16 cellular contexts compared by ENCODE assay signal in the genomic region with DNA sequence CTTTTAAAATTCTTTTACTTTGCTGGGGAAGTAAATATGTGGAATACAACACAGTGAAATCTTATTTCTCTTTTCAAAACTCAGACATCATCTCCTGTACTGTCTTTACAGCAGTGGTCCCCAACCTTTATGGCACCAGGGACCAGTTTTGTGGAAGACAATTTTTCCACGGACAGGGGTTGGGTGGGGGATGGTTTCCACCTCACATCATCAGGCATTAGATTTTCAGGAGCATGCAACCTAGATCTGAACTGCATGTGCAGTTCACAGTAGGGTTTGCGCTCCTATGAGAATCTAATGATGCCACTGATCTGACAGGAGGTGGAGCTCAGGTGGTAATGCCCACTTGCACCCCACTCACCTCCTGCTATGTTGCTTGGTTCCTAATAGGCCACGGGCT. TPM values are rescaled to one million over a fixed set of nuclear protein-coding genes. Genes with fewer than 3 reads are reported as not detected.
DNase-seq lines count a peak whose midpoint lies in the region; ATAC-seq lines count a peak whose summit lies in the region.
"Had no signal": no experiment of that assay in that cellular context is flagged by ENCODE, and none has a peak within 500 bp of the region (broad histone marks: within the 10 kb centered on the region; RNA-seq: fewer than 3 reads in every experiment).

No MANE protein-coding gene starts in this region.

- DNase-seq in effector memory CD8-positive, alpha-beta T cell: no peak
- DNase-seq in memory B cell (ENCODE audit: low spot score in 2 of 2) (no peak), ureter (ENCODE audit: low spot score) (no peak)
- no peak for DNase-seq in activated CD4-positive, alpha-beta T cell treated with anti-CD3 and anti-CD28 coated beads, Interleukin-2, amount 50 U/mL, for 48 hours
- DNase-seq: C1 segment of cervical spinal cord; Calu3; CD4-positive, alpha-beta memory T cell; COR-L47; DMS53; DMS79 treated with DMSO at 0.1 percent for 48 hours; GF-D8; GM23248; H7; HCEC 1CT had no signal

- no peaks in the 10 kb centered on the region for H3K27me3 Mint-ChIP-seq in activated T-helper 17 cell treated with anti-CD3 and anti-CD28 coated beads, Interleukin-2, amount 50 U/mL, for 72 hours
- H3K27me3 Mint-ChIP-seq in effector memory CD8-positive, alpha-beta T cell: no peaks in the 10 kb centered on the region
- H3K27me3 Mint-ChIP-seq in memory B cell: no peaks in the 10 kb centered on the region
- H3K27me3 Mint-ChIP-seq: CD4-positive, alpha-beta memory T cell had no signal

- H3K9me3 Mint-ChIP-seq in activated T-helper 17 cell treated with anti-CD3 and anti-CD28 coated beads, Interleukin-2, amount 50 U/mL, for 72 hours: peaks cover 4% of the 10 kb centered on the region
- no peaks in the 10 kb centered on the region for H3K9me3 Mint-ChIP-seq in effector memory CD8-positive, alpha-beta T cell
- no peaks in the 10 kb centered on the region for H3K9me3 Mint-ChIP-seq in memory B cell

- peak overlapping the region; percentile 5 for H3K27ac Mint-ChIP-seq in activated T-helper 17 cell treated with anti-CD3 and anti-CD28 coated beads, Interleukin-2, amount 50 U/mL, for 72 hours
- peak overlapping the region; percentile 0 to 21 for H3K27ac Mint-ChIP-seq in effector memory CD8-positive, alpha-beta T cell
- peak overlapping the region; percentile 28 for H3K27ac Mint-ChIP-seq in memory B cell

- H3K36me3 Mint-ChIP-seq in activated T-helper 17 cell treated with anti-CD3 and anti-CD28 coated beads, Interleukin-2, amount 50 U/mL, for 72 hours (ENCODE audit: low read depth): peaks cover 41% of the 10 kb centered on the region
- peaks cover 11% of the 10 kb centered on the region for H3K36me3 Mint-ChIP-seq in effector memory CD8-positive, alpha-beta T cell (ENCODE audit: insufficient read depth)
- peaks cover 11% of the 10 kb centered on the region for H3K36me3 Mint-ChIP-seq in memory B cell

- no peak for ATAC-seq in activated T-helper 17 cell treated with anti-CD3 and anti-CD28 coated beads, Interleukin-2, amount 50 U/mL, for 72 hours (replicated peaks)
- no peak for ATAC-seq in effector memory CD8-positive, alpha-beta T cell (replicated peaks)
- ATAC-seq in memory B cell (ENCODE audit: low read depth) (no peak), GM18907 (IDR thresholded peaks at IDR 0.05; ENCODE audit: unreplicated experiment) (no peak)

- H3K4me1 Mint-ChIP-seq in activated T-helper 17 cell treated with anti-CD3 and anti-CD28 coated beads, Interleukin-2, amount 50 U/mL, for 72 hours: peaks cover 6% of the 10 kb centered on the region
- peaks cover 4 to 5% of the 10 kb centered on the region in 2 donors for H3K4me1 Mint-ChIP-seq in effector memory CD8-positive, alpha-beta T cell (ENCODE audit: low read depth in 2 of 2)
- H3K4me1 Mint-ChIP-seq in memory B cell: peaks cover 6% of the 10 kb centered on the region

- H3K4me3 Mint-ChIP-seq in activated T-helper 17 cell treated with anti-CD3 and anti-CD28 coated beads, Interleukin-2, amount 50 U/mL, for 72 hours: no peak overlapping the region
- H3K4me3 Mint-ChIP-seq in effector memory CD8-positive, alpha-beta T cell: no peak overlapping the region
- H3K4me3 Mint-ChIP-seq in memory B cell: no peak overlapping the region
- H3K4me3 Mint-ChIP-seq: CD4-positive, alpha-beta memory T cell had no signal

RNA-seq across cellular contexts. Expression of a gene that starts 12.2 kb away (rescaled TPM):
- 10 to 100 TPM; 12.1 to 13.2 TPM for total RNA-seq in activated T-helper 17 cell treated with anti-CD3 and anti-CD28 coated beads, Interleukin-2, amount 50 U/mL, for 72 hours
- 10.6 TPM for total RNA-seq in ureter

RNA-seq across cellular contexts. Expression of a gene that starts 12.6 kb away (rescaled TPM):
- 100 to 1,000 TPM in 1 of 2 donors, 10 to 100 TPM in 1; 66.1 to 123 TPM for total RNA-seq in activated T-helper 17 cell treated with anti-CD3 and anti-CD28 coated beads, Interleukin-2, amount 50 U/mL, for 72 hours
- total RNA-seq in ureter: 22.0 TPM
